In genomic region chr11:69640995-69641581, GRCh38 we compare ENCODE assay signal across 8 cellular contexts. TPM values are rescaled to one million over a fixed set of nuclear protein-coding genes. Genes with fewer than 3 reads are reported as not detected.
DNase-seq lines count a peak whose midpoint lies in the region; ATAC-seq and TF ChIP-seq lines count a peak whose summit lies in the region.

TSS of gene CCND1 (plus strand) at chr11:69641156. CDS start at chr11:69641314, 158 bp downstream.

- peak within 1 kb of the TSS; percentile 26 for H3K27ac Mint-ChIP-seq in activated T-cell treated with anti-CD3 and anti-CD28 coated beads, Interleukin-2, amount 50 U/mL, for 72 hours
- peak within 1 kb of the TSS in 4 of 10 donors; percentile 48 to 68 (median 62) for H3K27ac Mint-ChIP-seq in naive thymus-derived CD8-positive, alpha-beta T cell

- no peaks in the 10 kb centered on the region for H3K9me3 ChIP-seq in transverse colon

- in situ Hi-C loops in transverse colon (cut with MboI; ENCODE audit: low pct_ligation_motif_present in 1 of 4, low pct_unique_long_range_greater_than_20kb in 1 of 4, low sequenced_read_pairs in 3 of 4): loop anchor here in 2 of 4 donors (5.0 to 25.0 kb wide), 3 partner anchors 204 to 536 kb away; partner anchors contain the start of gene MYEOV (in 1 of the 2)

- intact Hi-C loops in transverse colon (cut with DNase I; ENCODE audit: low total_unique reads): no loop called here

- peak; percentile 42 to 47 for ATAC-seq in activated T-cell treated with anti-CD3 and anti-CD28 coated beads, Interleukin-2, amount 50 U/mL, for 72 hours (replicated peaks in 1 of 2)
- peak; percentile 28 to 52 for ATAC-seq in naive thymus-derived CD8-positive, alpha-beta T cell
- ATAC-seq in HG02610 (IDR thresholded peaks at IDR 0.05; ENCODE audit: unreplicated experiment): no peak

- no peak for TF ChIP-seq EP300 in transverse colon (IDR thresholded peaks at IDR 0.05; ENCODE audit: low read depth)

- TF ChIP-seq CTCF in foreskin fibroblast (IDR thresholded peaks at IDR 0.05; ENCODE audit: low read depth, low read length) (peak; percentile 16), transverse colon (IDR thresholded peaks at IDR 0.05) (peak in 2 of 5 experiments; percentile 2 to 28)

- peaks cover 31% of the 10 kb centered on the region for H3K4me1 Mint-ChIP-seq in activated T-cell treated with anti-CD3 and anti-CD28 coated beads, Interleukin-2, amount 50 U/mL, for 72 hours (ENCODE audit: low read depth)
- peaks cover 8 to 36% (median 33%) of the 10 kb centered on the region in 4 donors for H3K4me1 Mint-ChIP-seq in naive thymus-derived CD8-positive, alpha-beta T cell

- peaks cover 36 to 79% (median 72%) of the 10 kb centered on the region in 4 donors for H3K4me1 ChIP-seq in transverse colon

- DNase-seq in activated naive CD4-positive, alpha-beta T cell treated with Interleukin-2 at 50 U/mL for 16 hours: peak; percentile 45
- DNase-seq in activated naive CD4-positive, alpha-beta T cell (lab: John Stamatoyannopoulos, UW): no peak
- DNase-seq in NCI-H460 (ENCODE audit: extremely low read depth, low read depth): peak; percentile 83
- peak; percentile 45 to 46 for DNase-seq in activated T-cell treated with anti-CD3 and anti-CD28 coated beads, Interleukin-2, amount 50 U/mL, for 72 hours
- peak; percentile 92 to 96 for DNase-seq in foreskin fibroblast
- DNase-seq in naive thymus-derived CD8-positive, alpha-beta T cell: peak in 2 of 10 donors; percentile 21 to 29
- peak; percentile 85 for DNase-seq in transverse colon

- peaks cover 58% of the 10 kb centered on the region for H3K27me3 ChIP-seq in transverse colon

- peak; percentile 88 for TF ChIP-seq POLR2A in transverse colon (IDR thresholded peaks at IDR 0.05)

- no peaks in the 10 kb centered on the region for H3K36me3 ChIP-seq in transverse colon

- peaks cover 0 to 2% of the 10 kb centered on the region in 2 donors for H3K36me3 Mint-ChIP-seq in activated T-cell treated with anti-CD3 and anti-CD28 coated beads, Interleukin-2, amount 50 U/mL, for 72 hours (ENCODE audit: insufficient read depth in 2 of 2)
- H3K36me3 Mint-ChIP-seq in naive thymus-derived CD8-positive, alpha-beta T cell: no peaks in the 10 kb centered on the region

- POLR2A ChIA-PET in naive thymus-derived CD8-positive, alpha-beta T cell (lab: Charles Lee): no interaction called here

- H3K4me3 ChIP-seq in foreskin fibroblast (ENCODE audit: low read depth in 1 of 2, low read length in 2 of 2) (peak within 1 kb of the TSS; percentile 93 to 99), transverse colon (peak within 1 kb of the TSS; percentile 71 to 93 (median 78))

- H3K27ac ChIP-seq in transverse colon: peak within 1 kb of the TSS; percentile 82 to 89 (median 86)

- H3K9me3 Mint-ChIP-seq in activated T-cell treated with anti-CD3 and anti-CD28 coated beads, Interleukin-2, amount 50 U/mL, for 72 hours: no peaks in the 10 kb centered on the region
- H3K9me3 Mint-ChIP-seq in naive thymus-derived CD8-positive, alpha-beta T cell: peaks cover 0 to 2% (median 0%) of the 10 kb centered on the region in 9 donors

- peaks cover 31% of the 10 kb centered on the region for H3K27me3 Mint-ChIP-seq in activated T-cell treated with anti-CD3 and anti-CD28 coated beads, Interleukin-2, amount 50 U/mL, for 72 hours (ENCODE audit: low read depth)
- peaks cover 11 to 51% (median 29%) of the 10 kb centered on the region in 5 donors for H3K27me3 Mint-ChIP-seq in naive thymus-derived CD8-positive, alpha-beta T cell

- 0% methylated on average over 1 to 14 of the region's 49 CpGs for WGBS in transverse colon (ENCODE audit: low coverage in 1 of 2), 2 donors

- H3K4me3 Mint-ChIP-seq in activated T-cell treated with anti-CD3 and anti-CD28 coated beads, Interleukin-2, amount 50 U/mL, for 72 hours: peak within 1 kb of the TSS; percentile 77 to 85
- H3K4me3 Mint-ChIP-seq in naive thymus-derived CD8-positive, alpha-beta T cell: peak within 1 kb of the TSS; percentile 68 to 91 (median 86)

RNA-seq across cellular contexts. Expression of gene CCND1, which starts in this region (rescaled TPM):
- 52.4 and 63.6 TPM in 2 replicates for total RNA-seq in NCI-H460 (2014; rRNA removed; shearing (Covaris generic))
- 60.4 and 69.7 TPM in 2 replicates for polyA plus RNA-seq in NCI-H460 (2014; cell fraction: nucleus; rRNA removed)
- total RNA-seq in activated T-cell treated with anti-CD3 and anti-CD28 coated beads, Interleukin-2, amount 50 U/mL, for 72 hours: 1 to 10 TPM; 1.5 to 1.8 TPM
- under 1 TPM; 0.08 to 0.49 TPM for total RNA-seq in naive thymus-derived CD8-positive, alpha-beta T cell
- under 1 TPM; 0.03 to 0.74 (median 0.06) TPM for polyA plus RNA-seq in naive thymus-derived CD8-positive, alpha-beta T cell
- total RNA-seq in transverse colon: 10 to 100 TPM; 26.4 to 78.0 (median 45.0) TPM

Comparison
In these comparisons a context has a peak if more than half of its experiments do, and no peak if none do; other contexts are left out.
1. RNA of gene CCND1 (total RNA-seq): 52.4 to 63.6 TPM in NCI-H460 and 26.4 to 78.0 TPM in transverse colon; 1.5 to 1.8 TPM in activated T-cell treated with anti-CD3 and anti-CD28 coated beads, Interleukin-2, amount 50 U/mL, for 72 hours and 0.08 to 0.49 TPM in naive thymus-derived CD8-positive, alpha-beta T cell; every median in the first group is over 4 times any median in the second.
2. DNase-seq: peak in activated naive CD4-positive, alpha-beta T cell treated with Interleukin-2 at 50 U/mL for 16 hours (single experiment), NCI-H460 (single experiment), activated T-cell treated with anti-CD3 and anti-CD28 coated beads, Interleukin-2, amount 50 U/mL, for 72 hours (2 of 2), foreskin fibroblast (2 of 2) and transverse colon (single experiment); none in activated naive CD4-positive, alpha-beta T cell (0 of 4).
3. Peak in ATAC-seq in naive thymus-derived CD8-positive, alpha-beta T cell; RNA of the gene not detected or under 1 TPM.